ENCODE assay signal across 8 cellular contexts in genomic region chr22:31081963-31082605, GRCh38. TPM values are rescaled to one million over a fixed set of nuclear protein-coding genes. Genes with fewer than 3 reads are reported as not detected.
A peak's percentile ranks its signal among the peaks of the same experiment; 100 is the strongest.
DNase-seq lines count a peak whose midpoint lies in the region; ATAC-seq and TF ChIP-seq lines count a peak whose summit lies in the region.

No MANE protein-coding gene starts in this region.

- H3K9me3 Mint-ChIP-seq in activated CD4-positive, alpha-beta T cell treated with anti-CD3 and anti-CD28 coated beads for 36 hours (ENCODE audit: low read depth), result no peaks in the 10 kb centered on the region
- no peaks in the 10 kb centered on the region for H3K9me3 Mint-ChIP-seq in activated B cell treated with CpG ODN at 0.5 μM for 24 hours
- H3K9me3 Mint-ChIP-seq in stimulated activated naive CD8-positive, alpha-beta T cell treated with anti-CD3 and anti-CD28 coated beads, Interleukin-15, amount 100 ng/mL, for 72 hours, result no peaks in the 10 kb centered on the region

- no peaks in the 10 kb centered on the region for H3K36me3 ChIP-seq in hepatocyte (replicated peaks; ENCODE audit: insufficient read depth, low read depth)

- peaks cover 49% of the 10 kb centered on the region for H3K4me1 ChIP-seq in hepatocyte (ENCODE audit: insufficient read depth)

- no peaks in the 10 kb centered on the region for H3K27me3 ChIP-seq in hepatocyte

- peak; percentile 8 for ATAC-seq in activated CD4-positive, alpha-beta T cell treated with anti-CD3 and anti-CD28 coated beads for 36 hours
- ATAC-seq in activated B cell treated with CpG ODN at 0.5 μM for 24 hours (ENCODE audit: low read depth) (no peak), HG03354 (IDR thresholded peaks at IDR 0.05; ENCODE audit: poor library complexity, severe bottlenecking, unreplicated experiment) (no peak)
- no peak for ATAC-seq in stimulated activated naive CD8-positive, alpha-beta T cell treated with anti-CD3 and anti-CD28 coated beads, Interleukin-15, amount 100 ng/mL, for 72 hours

- TF ChIP-seq CTCF in activated B cell treated with CpG ODN at 0.5 μM for 24 hours (IDR thresholded peaks at IDR 0.05), result no peak
- no peak for TF ChIP-seq CTCF in hepatocyte (IDR thresholded peaks at IDR 0.05; ENCODE audit: poor library complexity)

- H3K79me2 ChIP-seq in hepatocyte, result peaks cover 44% of the 10 kb centered on the region

- intact Hi-C loops in activated CD4-positive, alpha-beta T cell treated with anti-CD3 and anti-CD28 coated beads for 36 hours (cut with DNase I, micrococcal nuclease), result loop anchor here (1.0 to 10.0 kb wide), 6 partner anchors 263 to 1197 kb away; partner anchors contain the start of genes MTMR3 (in 1 of the 2) and PES1 (in 1 of the 2)
- intact Hi-C loops in activated B cell treated with CpG ODN at 0.5 μM for 24 hours (cut with micrococcal nuclease), result loop anchor here (5.0 to 10.0 kb wide), 5 partner anchors 413 to 815 kb away; partner anchors contain the start of genes DUSP18, MTFP1, OSM and PES1

- CTCF ChIA-PET in activated CD4-positive, alpha-beta T cell treated with anti-CD3 and anti-CD28 coated beads for 36 hours (lab: Charles Lee), result interaction anchor here (0.6 to 3.1 kb wide), 10 partner anchors 17 to 646 kb away, joined by 3 to 22 read pairs (median 3); partner anchors contain the start of gene SELENOM
- CTCF ChIA-PET in activated B cell treated with CpG ODN at 0.5 μM for 24 hours (lab: Charles Lee), result interaction anchor here (1.2 kb wide), 1 partner anchor 448 kb away, joined by 3 read pairs; no protein-coding TSS in a partner anchor

- H3K9me3 ChIP-seq in hepatocyte (ENCODE audit: low read depth), result no peaks in the 10 kb centered on the region

- H3K4me3 Mint-ChIP-seq in activated CD4-positive, alpha-beta T cell treated with anti-CD3 and anti-CD28 coated beads for 36 hours, result peak overlapping the region; percentile 82
- H3K4me3 Mint-ChIP-seq in activated B cell treated with CpG ODN at 0.5 μM for 24 hours, result peak overlapping the region; percentile 32
- H3K4me3 Mint-ChIP-seq in stimulated activated naive CD8-positive, alpha-beta T cell treated with anti-CD3 and anti-CD28 coated beads, Interleukin-15, amount 100 ng/mL, for 72 hours, result peak overlapping the region; percentile 86 to 95

- no peaks in the 10 kb centered on the region for H4K20me1 ChIP-seq in hepatocyte (ENCODE audit: insufficient read depth, poor library complexity, severe bottlenecking)

- no peaks in the 10 kb centered on the region for H3K27me3 Mint-ChIP-seq in activated CD4-positive, alpha-beta T cell treated with anti-CD3 and anti-CD28 coated beads for 36 hours
- H3K27me3 Mint-ChIP-seq in activated B cell treated with CpG ODN at 0.5 μM for 24 hours, result no peaks in the 10 kb centered on the region
- H3K27me3 Mint-ChIP-seq in stimulated activated naive CD8-positive, alpha-beta T cell treated with anti-CD3 and anti-CD28 coated beads, Interleukin-15, amount 100 ng/mL, for 72 hours, result no peaks in the 10 kb centered on the region

- H3K4me2 ChIP-seq in hepatocyte, result peak overlapping the region; percentile 89

- POLR2A ChIA-PET in activated CD4-positive, alpha-beta T cell treated with anti-CD3 and anti-CD28 coated beads for 36 hours (lab: Charles Lee), result interaction anchor here (0.8 to 2.3 kb wide), 3 partner anchors 209 to 499 kb away, joined by 3 to 12 read pairs (median 3); partner anchors contain the start of genes PIK3IP1 and SLC35E4
- POLR2A ChIA-PET in activated B cell treated with CpG ODN at 0.5 μM for 24 hours (lab: Charles Lee), result interaction anchor here (0.6 to 4.3 kb wide), 3 partner anchors 23 to 628 kb away, joined by 5 to 41 read pairs (median 5); partner anchors contain the start of genes MORC2 and TUG1

- peak; percentile 55 for DNase-seq in activated CD4-positive, alpha-beta T cell treated with anti-CD3 and anti-CD28 coated beads for 36 hours
- DNase-seq in activated CD4-positive, alpha-beta T cell treated with anti-CD3 and anti-CD28 coated beads, Interleukin-2, amount 50 U/mL, for 1 hour, result no peak
- no peak for DNase-seq in activated B cell treated with CpG ODN at 0.5 μM for 24 hours
- no peak for DNase-seq in hepatocyte (ENCODE audit: low spot score)
- DNase-seq in stimulated activated naive CD8-positive, alpha-beta T cell treated with anti-CD3 and anti-CD28 coated beads, Interleukin-15, amount 100 ng/mL, for 72 hours, result no peak
- DNase-seq in middle frontal gyrus (ENCODE audit: extremely low spot score, low spot score), result no peak
- no peak for DNase-seq in NCI-H1105 treated with DMSO at 0.1 percent for 48 hours (lab: John Stamatoyannopoulos, UW)

- WGBS in hepatocyte (ENCODE audit: low lambda C conversion rate, missing lambda C conversion rate), result 83% methylated on average over 6 of the region's 6 CpGs

- H3K4me3 ChIP-seq in hepatocyte, result peak overlapping the region; percentile 61

- H2AFZ ChIP-seq in hepatocyte, result no peak overlapping the region

- peak overlapping the region; percentile 63 for H3K27ac Mint-ChIP-seq in activated CD4-positive, alpha-beta T cell treated with anti-CD3 and anti-CD28 coated beads for 36 hours
- H3K27ac Mint-ChIP-seq in activated B cell treated with CpG ODN at 0.5 μM for 24 hours, result no peak overlapping the region
- H3K27ac Mint-ChIP-seq in stimulated activated naive CD8-positive, alpha-beta T cell treated with anti-CD3 and anti-CD28 coated beads, Interleukin-15, amount 100 ng/mL, for 72 hours, result no peak overlapping the region

- H3K36me3 Mint-ChIP-seq in activated CD4-positive, alpha-beta T cell treated with anti-CD3 and anti-CD28 coated beads for 36 hours (ENCODE audit: low read depth), result peaks cover 2% of the 10 kb centered on the region
- no peaks in the 10 kb centered on the region for H3K36me3 Mint-ChIP-seq in activated B cell treated with CpG ODN at 0.5 μM for 24 hours (ENCODE audit: low read depth)

- H3K27ac ChIP-seq in hepatocyte, result peak overlapping the region; percentile 91

- peaks cover 30% of the 10 kb centered on the region for H3K4me1 Mint-ChIP-seq in activated CD4-positive, alpha-beta T cell treated with anti-CD3 and anti-CD28 coated beads for 36 hours
- H3K4me1 Mint-ChIP-seq in activated B cell treated with CpG ODN at 0.5 μM for 24 hours, result peaks cover 36% of the 10 kb centered on the region
- peaks cover 49% of the 10 kb centered on the region for H3K4me1 Mint-ChIP-seq in stimulated activated naive CD8-positive, alpha-beta T cell treated with anti-CD3 and anti-CD28 coated beads, Interleukin-15, amount 100 ng/mL, for 72 hours

- H3K9me2 ChIP-seq in hepatocyte (replicated peaks; ENCODE audit: insufficient read depth), result no peaks in the 10 kb centered on the region

RNA-seq across cellular contexts. Expression of gene SMTN, which starts 1.0 kb away (rescaled TPM):
- 10 to 100 TPM; 40.1 to 45.8 TPM for total RNA-seq in activated CD4-positive, alpha-beta T cell treated with anti-CD3 and anti-CD28 coated beads for 36 hours
- total RNA-seq in activated B cell treated with CpG ODN at 0.5 μM for 24 hours, result 2.8 and 3.1 TPM in 2 replicates
- total RNA-seq in hepatocyte, result 43.0 and 64.7 TPM in 2 replicates
- 88.7 and 112 TPM in 2 replicates for polyA plus RNA-seq in hepatocyte

RNA-seq across cellular contexts. Expression of gene SELENOM, which starts 25.3 kb away (rescaled TPM):
- 10 to 100 TPM in 1 of 2 experiments, 1 to 10 TPM in 1; 8.8 to 12.2 TPM for total RNA-seq in activated CD4-positive, alpha-beta T cell treated with anti-CD3 and anti-CD28 coated beads for 36 hours
- total RNA-seq in activated B cell treated with CpG ODN at 0.5 μM for 24 hours, result 9.0 and 9.5 TPM in 2 replicates
- 130 and 156 TPM in 2 replicates for total RNA-seq in hepatocyte
- 240 and 307 TPM in 2 replicates for polyA plus RNA-seq in hepatocyte

RNA-seq across cellular contexts. Expression of gene INPP5J, which starts 40.7 kb away (rescaled TPM):
- under 1 TPM; 0.11 to 0.23 TPM for total RNA-seq in activated CD4-positive, alpha-beta T cell treated with anti-CD3 and anti-CD28 coated beads for 36 hours
- total RNA-seq in activated B cell treated with CpG ODN at 0.5 μM for 24 hours, result 0.12 and 0.16 TPM in 2 replicates
- total RNA-seq in hepatocyte, result 3.4 and 3.5 TPM in 2 replicates
- polyA plus RNA-seq in hepatocyte, result 5.6 and 6.1 TPM in 2 replicates

RNA-seq across cellular contexts. Expression of gene PLA2G3, which starts 58.2 kb away (rescaled TPM):
- not detected for total RNA-seq in activated CD4-positive, alpha-beta T cell treated with anti-CD3 and anti-CD28 coated beads for 36 hours
- total RNA-seq in activated B cell treated with CpG ODN at 0.5 μM for 24 hours (not detected in 2 replicates), hepatocyte (0.04 and 0.10 TPM in 2 replicates)
- polyA plus RNA-seq in hepatocyte, result 0.33 and 0.52 TPM in 2 replicates

Comparison
In these comparisons a context has a peak if more than half of its experiments do, and no peak if none do; other contexts are left out.
1. H3K4me3 Mint-ChIP-seq: peak in every context shown above with its lines; median percentile 90 in stimulated activated naive CD8-positive, alpha-beta T cell treated with anti-CD3 and anti-CD28 coated beads, Interleukin-15, amount 100 ng/mL, for 72 hours; 82 in activated CD4-positive, alpha-beta T cell treated with anti-CD3 and anti-CD28 coated beads for 36 hours; 32 in activated B cell treated with CpG ODN at 0.5 μM for 24 hours.